In genomic region chr17:37607637-37608368, GRCh38 we compare ENCODE assay signal across 8 cellular contexts. TPM values are rescaled to one million over a fixed set of nuclear protein-coding genes. Genes with fewer than 3 reads are reported as not detected.
A peak's percentile ranks its signal among the peaks of the same experiment; 100 is the strongest.
DNase-seq lines count a peak whose midpoint lies in the region; ATAC-seq and TF ChIP-seq lines count a peak whose summit lies in the region.

No MANE protein-coding gene starts in this region.

- H3K18ac ChIP-seq in neuronal stem cell (ENCODE audit: low read length): no peak overlapping the region

- H3K4ac ChIP-seq in neuronal stem cell (ENCODE audit: low read length): no peak overlapping the region

- TF ChIP-seq CTCF in GM10266 (IDR thresholded peaks at IDR 0.05; ENCODE audit: control insufficient read depth, insufficient read depth, low read depth, missing control alignments) (no peak), RWPE2 (IDR thresholded peaks at IDR 0.05; ENCODE audit: poor library complexity, severe bottlenecking) (no peak)

- no peak overlapping the region for H2BK12ac ChIP-seq in neuronal stem cell (ENCODE audit: low read length)

- peak overlapping the region; percentile 87 for H2AFZ ChIP-seq in neuronal stem cell (ENCODE audit: low read length)

- H2AK5ac ChIP-seq in neuronal stem cell (ENCODE audit: low read depth, low read length): no peak overlapping the region

- no peaks in the 10 kb centered on the region for H3K9me3 ChIP-seq in RWPE2 (ENCODE audit: severe bottlenecking)
- H3K9me3 ChIP-seq in duodenal mucosa (ENCODE audit: control insufficient read depth in 1 of 2, low read length in 2 of 2): no peaks in the 10 kb centered on the region
- H3K9me3 ChIP-seq in neuronal stem cell (replicated peaks in 1 of 2; ENCODE audit: control insufficient read depth in 2 of 2, insufficient read depth in 1 of 2, low read depth in 1 of 2, low read length in 2 of 2): peaks cover 4 to 16% of the 10 kb centered on the region in 2 donors

- no peak overlapping the region for H4K8ac ChIP-seq in neuronal stem cell (ENCODE audit: low read depth, low read length)

- H3K4me2 ChIP-seq in neuronal stem cell (ENCODE audit: insufficient read depth, low read length, poor library complexity, severe bottlenecking): peak overlapping the region; percentile 28

- H3K9ac ChIP-seq in duodenal mucosa (ENCODE audit: low read depth in 1 of 2, low read length in 2 of 2): peak overlapping the region in 1 of 2 donors; percentile 79
- peak overlapping the region; percentile 24 for H3K9ac ChIP-seq in neuronal stem cell (ENCODE audit: low read depth, low read length, poor library complexity)

- no peak overlapping the region for H2BK120ac ChIP-seq in neuronal stem cell (ENCODE audit: low read depth, low read length)

- peaks cover 5% of the 10 kb centered on the region for H3K36me3 ChIP-seq in RWPE2 (ENCODE audit: low read depth)
- peaks cover 0 to 6% of the 10 kb centered on the region in 2 donors for H3K36me3 ChIP-seq in duodenal mucosa (ENCODE audit: control insufficient read depth in 1 of 2, insufficient read depth in 2 of 2, low read length in 2 of 2)
- peaks cover 2 to 43% of the 10 kb centered on the region in 2 donors for H3K36me3 ChIP-seq in neuronal stem cell (replicated peaks in 1 of 2; ENCODE audit: control insufficient read depth in 2 of 2, insufficient read depth in 2 of 2, low read length in 2 of 2)

- H3K79me1 ChIP-seq in neuronal stem cell (ENCODE audit: low read depth, low read length): peaks cover 2% of the 10 kb centered on the region

- ATAC-seq in RWPE2 (ENCODE audit: low read depth): no peak
- ATAC-seq in HG02840 (IDR thresholded peaks at IDR 0.05; ENCODE audit: low FRiP score, unreplicated experiment): no peak

- peak overlapping the region; percentile 79 for H3K4me3 ChIP-seq in RWPE2 (ENCODE audit: severe bottlenecking)
- peak overlapping the region; percentile 76 to 88 for H3K4me3 ChIP-seq in duodenal mucosa (ENCODE audit: low read depth in 1 of 2, low read length in 2 of 2)
- H3K4me3 ChIP-seq in neuronal stem cell (ENCODE audit: low read length in 2 of 2): peak overlapping the region in 1 of 2 donors; percentile 67

- no peak overlapping the region for H3K14ac ChIP-seq in neuronal stem cell (ENCODE audit: low read length)

- no peak overlapping the region for H2BK5ac ChIP-seq in neuronal stem cell (ENCODE audit: low read length)

- WGBS in neuronal stem cell (ENCODE audit: extremely low coverage in 2 of 2, insufficient read length in 2 of 2, insufficient replicate concordance in 1 of 2), 2 donors: no CpG with 5 or more reads among the region's 26 CpGs

- H3K23ac ChIP-seq in neuronal stem cell (ENCODE audit: low read depth, low read length, poor library complexity): no peak overlapping the region

- no peak overlapping the region for H4K91ac ChIP-seq in neuronal stem cell (ENCODE audit: low read depth, low read length, poor library complexity)

- no peaks in the 10 kb centered on the region for H3K27me3 ChIP-seq in RWPE2 (ENCODE audit: insufficient read depth, poor library complexity, severe bottlenecking)
- H3K27me3 ChIP-seq in duodenal mucosa (ENCODE audit: control insufficient read depth in 1 of 2, insufficient read depth in 2 of 2, low read length in 2 of 2): no peaks in the 10 kb centered on the region
- no peaks in the 10 kb centered on the region for H3K27me3 ChIP-seq in neuronal stem cell (ENCODE audit: control insufficient read depth in 3 of 3, insufficient read depth in 3 of 3, low read depth in 1 of 3, low read length in 3 of 3)

- DNase-seq in GM10266 (ENCODE audit: extremely low spot score) (peak; percentile 42), RWPE2 (ENCODE audit: low spot score) (no peak), neuronal stem cell (ENCODE audit: low spot score) (no peak), cerebellar cortex (ENCODE audit: low spot score) (no peak), hepatic stellate cell (ENCODE audit: low spot score) (no peak), iPS-NIHi11 (ENCODE audit: low spot score) (no peak)

- H3K27ac ChIP-seq in RWPE2 (ENCODE audit: poor library complexity, severe bottlenecking) (peak overlapping the region; percentile 33), duodenal mucosa (ENCODE audit: low read depth, low read length) (no peak overlapping the region), neuronal stem cell (replicated peaks; ENCODE audit: low read length) (no peak overlapping the region)

- no peak overlapping the region for H2BK15ac ChIP-seq in neuronal stem cell (ENCODE audit: low read length)

- H3K4me1 ChIP-seq in RWPE2 (ENCODE audit: insufficient read depth, poor library complexity, severe bottlenecking) (peaks cover 6% of the 10 kb centered on the region), duodenal mucosa (ENCODE audit: control insufficient read depth in 1 of 2, insufficient read depth in 2 of 2, low read length in 2 of 2) (peaks cover 3 to 6% of the 10 kb centered on the region in 2 donors), neuronal stem cell (ENCODE audit: control insufficient read depth in 2 of 2, insufficient read depth in 1 of 2, low read depth in 1 of 2, low read length in 2 of 2) (no peaks in the 10 kb centered on the region)

RNA-seq across cellular contexts. Expression of gene SYNRG, which starts 1.4 kb away (rescaled TPM):
- polyA plus RNA-seq in neuronal stem cell (2013, experiment 1 of 2): 20.7 TPM
- polyA plus RNA-seq in neuronal stem cell (2013, experiment 2 of 2): 19.2 TPM

RNA-seq across cellular contexts. Expression of gene DDX52, which starts 35.4 kb away (rescaled TPM):
- polyA plus RNA-seq in neuronal stem cell (2013, experiment 1 of 2): 33.9 TPM
- polyA plus RNA-seq in neuronal stem cell (2013, experiment 2 of 2): 36.6 TPM
